ENCODE assay signal across 19 cellular contexts in the genomic region with DNA sequence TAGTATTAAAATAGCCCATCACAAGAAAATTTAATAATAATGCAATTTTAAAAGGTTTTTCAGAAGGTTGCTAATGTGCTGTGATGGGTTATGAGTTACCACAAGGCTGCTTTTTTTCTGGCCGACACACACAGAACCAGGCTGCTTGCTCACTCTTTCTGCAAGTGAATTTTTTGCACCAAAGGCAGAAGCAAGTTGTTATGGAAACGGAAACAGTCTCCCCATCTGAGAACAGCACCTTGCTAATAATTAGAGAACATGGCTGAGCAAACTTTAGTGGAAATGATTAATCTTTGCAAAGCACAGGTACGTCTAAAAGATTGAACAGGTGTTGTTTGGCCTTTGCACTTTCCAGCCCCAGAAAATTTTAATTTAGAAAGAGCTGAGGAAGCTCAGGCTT. TPM values are rescaled to one million over a fixed set of nuclear protein-coding genes. Genes with fewer than 3 reads are reported as not detected.
DNase-seq lines count a peak whose midpoint lies in the region; ATAC-seq and TF ChIP-seq lines count a peak whose summit lies in the region.
"Had no signal": no experiment of that assay in that cellular context is flagged by ENCODE, and none has a peak within 500 bp of the region (broad histone marks: within the 10 kb centered on the region; RNA-seq: fewer than 3 reads in every experiment).

No MANE protein-coding gene starts in this region.

- TF ChIP-seq CTCF in ascending aorta (IDR thresholded peaks at IDR 0.05) = no peak

- H3K27me3 ChIP-seq in ascending aorta = no peaks in the 10 kb centered on the region
- H3K27me3 ChIP-seq: BLaER1 had no signal

- intact Hi-C loops in ascending aorta (cut with DNase I) = no loop called here

- DNase-seq in NCI-H146 treated with DMSO at 0.1 percent for 48 hours (lab: John Stamatoyannopoulos, UW; ENCODE audit: unreplicated experiment) (peak; percentile 2), kidney tubule cell (ENCODE audit: low spot score) (peak; percentile 57), renal cortical epithelial cell (ENCODE audit: low read depth) (peak; percentile 22), ascending aorta (ENCODE audit: low spot score in 2 of 2) (no peak), COR-L47 (lab: John Stamatoyannopoulos, UW) (no peak)
- DNase-seq: CD4-positive, CD25-positive, alpha-beta regulatory T cell; CD8-positive, alpha-beta T cell; DMS 273 treated with DMSO at 0.1 percent for 48 hours; DMS79; EL; GDM1; H9 had no signal

- no peak overlapping the region for H3K4me3 ChIP-seq in ascending aorta
- H3K4me3 ChIP-seq: BLaER1, GM23338 had no signal

- H3K4me1 ChIP-seq in ascending aorta = no peaks in the 10 kb centered on the region
- H3K4me1 ChIP-seq: BLaER1 had no signal

- ATAC-seq in GM19467 (IDR thresholded peaks at IDR 0.05; ENCODE audit: unreplicated experiment) = no peak
- ATAC-seq: CD8-positive, alpha-beta T cell; GM23338; HCT116 had no signal

- H3K9me3 ChIP-seq in ascending aorta = no peaks in the 10 kb centered on the region
- H3K9me3 ChIP-seq: BLaER1 had no signal

- H3K36me3 ChIP-seq in ascending aorta = no peaks in the 10 kb centered on the region
- H3K36me3 ChIP-seq: BLaER1 had no signal

- no peak overlapping the region for H3K27ac ChIP-seq in ascending aorta
- H3K27ac ChIP-seq: BLaER1, C4-2B had no signal

RNA-seq across cellular contexts. Expression of a gene that starts 51.0 kb away (rescaled TPM):
- total RNA-seq in renal cortical epithelial cell (1.4 and 3.2 TPM in 2 replicates), ascending aorta (not detected)
- total RNA-seq: A673; B cell; CD4-positive, CD25-positive, alpha-beta regulatory T cell; CD8-positive, alpha-beta T cell had no signal

Comparison
In these comparisons a context has a peak if more than half of its experiments do, and no peak if none do; other contexts are left out.
1. DNase-seq: peak in NCI-H146 treated with DMSO at 0.1 percent for 48 hours (single experiment), kidney tubule cell (single experiment) and renal cortical epithelial cell (single experiment); none in ascending aorta (0 of 2) and COR-L47 (single experiment).